31 cellular contexts compared by ENCODE assay signal in genomic region chr1:171863531-171863930, GRCh38. TPM values are rescaled to one million over a fixed set of nuclear protein-coding genes. Genes with fewer than 3 reads are reported as not detected.
DNase-seq lines count a peak whose midpoint lies in the region; FAIRE-seq and TF ChIP-seq lines count a peak whose summit lies in the region.
"Had no signal": no experiment of that assay in that cellular context is flagged by ENCODE, and none has a peak within 500 bp of the region (broad histone marks: within the 10 kb centered on the region; RNA-seq: fewer than 3 reads in every experiment).

No MANE protein-coding gene starts in this region.

- H3K9ac ChIP-seq in smooth muscle cell (ENCODE audit: low read depth) = no peak overlapping the region
- H3K9ac ChIP-seq: BLaER1; BLaER1 treated with 17β-estradiol and CSF1 and Interleukin-3, amounts not matched to agents 10 nM and 100 nM had no signal

- peak; percentile 66 for DNase-seq in bronchial epithelial cell (ENCODE audit: low read depth)
- peak; percentile 50 for DNase-seq in epithelial cell of esophagus (ENCODE audit: low read depth)
- no peak for DNase-seq in smooth muscle cell (lab: John Stamatoyannopoulos, UW; ENCODE audit: unreplicated experiment)
- no peak for DNase-seq in activated gamma-delta T cell treated with Interleukin-2 at 50 U/mL for 16 hours
- DNase-seq: 8988T; ACHN; AML-193; BE2C; C1 segment of cervical spinal cord; Caco-2; Calu3; CD4-positive, alpha-beta memory T cell; CD4-positive, alpha-beta T cell; CD4-positive, CD25-positive, alpha-beta regulatory T cell; CD8-positive, alpha-beta memory T cell; CD8-positive, alpha-beta T cell; COR-L47; DMS 273 treated with DMSO at 0.1 percent for 48 hours; DMS153; DMS53; DMS79; DMS79 treated with DMSO at 0.1 percent for 48 hours; DND-41; EL had no signal

- H3K79me2 ChIP-seq in smooth muscle cell (ENCODE audit: low read depth) = no peaks in the 10 kb centered on the region

- H3K4me3 ChIP-seq in bronchial epithelial cell (ENCODE audit: low read depth, low read length) (no peak overlapping the region), epithelial cell of esophagus (ENCODE audit: low read length) (no peak overlapping the region), smooth muscle cell (no peak overlapping the region)
- H3K4me3 ChIP-seq: A549; BLaER1; BLaER1 treated with 17β-estradiol and CSF1 and Interleukin-3, amounts not matched to agents 10 nM and 100 nM had no signal

- no peaks in the 10 kb centered on the region for H3K27me3 ChIP-seq in bronchial epithelial cell (ENCODE audit: control insufficient read depth, insufficient read depth, low read length)
- H3K27me3 ChIP-seq in smooth muscle cell (ENCODE audit: low read depth) = no peaks in the 10 kb centered on the region
- H3K27me3 ChIP-seq: BE2C; BLaER1; BLaER1 treated with 17β-estradiol and CSF1 and Interleukin-3, amounts not matched to agents 10 nM and 100 nM had no signal

- no peak for FAIRE-seq in bronchial epithelial cell (lab: Jason Lieb, UNC)
- FAIRE-seq: A204.1, A549 had no signal

- no peaks in the 10 kb centered on the region for H3F3A ChIP-seq in smooth muscle cell (ENCODE audit: low read depth)

- TF ChIP-seq CTCF in bronchial epithelial cell (IDR thresholded peaks at IDR 0.05; ENCODE audit: insufficient read depth, low read length, severe bottlenecking) = no peak
- no peak for TF ChIP-seq CTCF in epithelial cell of esophagus (IDR thresholded peaks at IDR 0.05; ENCODE audit: insufficient read depth, low read depth, low read length, missing control alignments)
- TF ChIP-seq CTCF in smooth muscle cell (IDR thresholded peaks at IDR 0.05; ENCODE audit: borderline replicate concordance, insufficient read depth, poor library complexity, severe bottlenecking) = no peak

- H3K9me3 ChIP-seq in smooth muscle cell (replicated peaks; ENCODE audit: low read depth) = no peaks in the 10 kb centered on the region
- H3K9me3 ChIP-seq: A549; BE2C; BLaER1; BLaER1 treated with 17β-estradiol and CSF1 and Interleukin-3, amounts not matched to agents 10 nM and 100 nM; Caco-2 had no signal

- H2AFZ ChIP-seq in smooth muscle cell (ENCODE audit: low read depth) = no peak overlapping the region

- no peak overlapping the region for H3K4me2 ChIP-seq in smooth muscle cell
- H3K4me2 ChIP-seq: A549; BLaER1; BLaER1 treated with 17β-estradiol and CSF1 and Interleukin-3, amounts not matched to agents 10 nM and 100 nM had no signal

- 93% methylated on average over 4 of the region's 4 CpGs for WGBS in smooth muscle cell (ENCODE audit: low lambda C conversion rate)

- no peaks in the 10 kb centered on the region for H3K36me3 ChIP-seq in bronchial epithelial cell (ENCODE audit: control insufficient read depth, insufficient read depth, low read length)
- H3K36me3 ChIP-seq in smooth muscle cell (ENCODE audit: low read depth) = no peaks in the 10 kb centered on the region
- H3K36me3 ChIP-seq: BE2C; BLaER1; BLaER1 treated with 17β-estradiol and CSF1 and Interleukin-3, amounts not matched to agents 10 nM and 100 nM had no signal

- no peaks in the 10 kb centered on the region for H3K4me1 ChIP-seq in smooth muscle cell (ENCODE audit: low read depth)
- H3K4me1 ChIP-seq: A549; BE2C; BLaER1; BLaER1 treated with 17β-estradiol and CSF1 and Interleukin-3, amounts not matched to agents 10 nM and 100 nM; Caco-2 had no signal

- no peaks in the 10 kb centered on the region for H4K20me1 ChIP-seq in smooth muscle cell (ENCODE audit: low read depth)
- H4K20me1 ChIP-seq: BLaER1; BLaER1 treated with 17β-estradiol and CSF1 and Interleukin-3, amounts not matched to agents 10 nM and 100 nM had no signal

- H3K27ac ChIP-seq in smooth muscle cell (ENCODE audit: low read depth) = no peak overlapping the region
- H3K27ac ChIP-seq: 22Rv1; A549; BLaER1; BLaER1 treated with 17β-estradiol and CSF1 and Interleukin-3, amounts not matched to agents 10 nM and 100 nM; C4-2B had no signal

RNA-seq across cellular contexts. Expression of gene DNM3, which starts 22.2 kb away (rescaled TPM):
- total RNA-seq in bronchial epithelial cell = 0.64 and 1.3 TPM in 2 replicates
- total RNA-seq in smooth muscle cell = 3.0 TPM in 2 replicates
- polyA plus RNA-seq in smooth muscle cell = 1.7 and 1.8 TPM in 2 replicates
- polyA plus RNA-seq: CD14-positive monocyte had no signal

Comparison
In these comparisons a context has a peak if more than half of its experiments do, and no peak if none do; other contexts are left out.
1. DNase-seq: peak in bronchial epithelial cell (single experiment) and epithelial cell of esophagus (single experiment); none in smooth muscle cell (single experiment) and activated gamma-delta T cell treated with Interleukin-2 at 50 U/mL for 16 hours (single experiment).